ENCODE assay signal across 15 cellular contexts in the genomic region with DNA sequence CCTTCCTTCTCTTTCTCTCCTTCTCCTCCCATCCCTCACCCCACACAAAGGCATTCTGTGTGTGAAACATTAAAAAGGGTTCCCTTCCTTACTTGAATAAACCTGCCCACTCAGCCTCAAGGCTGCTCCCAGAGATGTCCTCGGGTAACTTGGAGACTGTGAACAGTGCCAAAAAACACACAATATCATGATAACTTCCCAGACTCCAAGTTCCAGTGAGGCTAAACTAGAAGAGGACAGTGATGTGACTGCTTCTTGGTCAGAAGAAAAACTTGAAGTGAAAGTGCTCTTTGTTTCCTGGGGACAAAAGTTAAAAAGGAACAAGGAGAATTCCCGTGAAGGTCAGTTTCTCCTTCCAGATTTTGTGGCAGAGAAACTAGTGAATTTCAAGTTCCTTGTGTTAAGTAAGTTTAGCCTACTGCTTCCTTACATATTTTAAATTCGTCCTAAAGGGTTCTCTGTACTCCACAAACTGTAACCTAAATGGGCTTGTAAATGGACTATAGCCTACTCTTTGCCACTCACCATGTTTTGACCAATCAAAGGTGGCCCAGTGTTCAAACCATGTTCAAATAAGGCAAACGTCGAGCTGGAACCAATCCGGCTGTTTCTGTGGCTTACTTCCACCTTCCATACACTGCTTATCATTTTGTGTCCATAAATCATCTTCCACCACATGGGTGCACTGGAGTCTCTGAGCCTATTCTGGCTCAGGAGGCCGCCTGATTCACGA. TPM values are rescaled to one million over a fixed set of nuclear protein-coding genes. Genes with fewer than 3 reads are reported as not detected.
DNase-seq lines count a peak whose midpoint lies in the region; ATAC-seq and TF ChIP-seq lines count a peak whose summit lies in the region.
"Had no signal": no experiment of that assay in that cellular context is flagged by ENCODE, and none has a peak within 500 bp of the region (broad histone marks: within the 10 kb centered on the region; RNA-seq: fewer than 3 reads in every experiment).

No MANE protein-coding gene starts in this region.

- H3K27me3 Mint-ChIP-seq in MCF 10A (ENCODE audit: insufficient read depth, unreplicated experiment) = peaks cover 21% of the 10 kb centered on the region

- no peaks in the 10 kb centered on the region for H3K36me3 Mint-ChIP-seq in MCF 10A (ENCODE audit: insufficient read depth, unreplicated experiment)

- POLR2A ChIA-PET in MCF 10A (lab: Yijun Ruan, JAX) = no interaction called here

- peak overlapping the region; percentile 39 for H2AFZ ChIP-seq in ACC112 (ENCODE audit: low read length, unreplicated experiment)
- H2AFZ ChIP-seq: GM23338 had no signal

- BruUV-seq in MCF 10A (replicated peaks; lab: Mats Ljungman, UMichigan) = no TSS peak

- no peaks in the 10 kb centered on the region for H3K79me2 ChIP-seq in ACC112 (ENCODE audit: control insufficient read depth, insufficient read depth, low read length, unreplicated experiment)

- no peak overlapping the region for H3K27ac ChIP-seq in ACC112 (ENCODE audit: low read depth, low read length)
- H3K27ac ChIP-seq in right lobe of liver = peak overlapping the region; percentile 16 to 37 (median 35)
- H3K27ac ChIP-seq: BLaER1 had no signal

- WGBS in right lobe of liver (ENCODE audit: insufficient coverage, low coverage, low lambda C conversion rate, missing lambda C conversion rate) = 37% methylated on average over 8 of the region's 8 CpGs

- ATAC-seq in right lobe of liver (peak; percentile 60 to 79 (median 73)), HG03378 (IDR thresholded peaks at IDR 0.05; ENCODE audit: unreplicated experiment) (no peak), HG02840 (IDR thresholded peaks at IDR 0.05; ENCODE audit: low FRiP score, unreplicated experiment) (no peak), GM21528 (IDR thresholded peaks at IDR 0.05; ENCODE audit: low FRiP score, unreplicated experiment) (no peak)
- ATAC-seq: GM23338 had no signal

- peaks cover 32% of the 10 kb centered on the region for H3K27me3 ChIP-seq in ACC112 (ENCODE audit: insufficient read depth, low read length)
- H3K27me3 ChIP-seq in right lobe of liver = no peaks in the 10 kb centered on the region
- H3K27me3 ChIP-seq: BLaER1 had no signal

- no peak for TF ChIP-seq POLR2A in right lobe of liver (IDR thresholded peaks at IDR 0.05)

- CTCF ChIA-PET in MCF 10A (lab: Yijun Ruan, JAX) = interaction anchor here (0.6 kb wide), 2 partner anchors 14 to 692 kb away, joined by 3 to 4 read pairs; no protein-coding TSS in a partner anchor

- no peak overlapping the region for H3K4me3 Mint-ChIP-seq in MCF 10A (ENCODE audit: unreplicated experiment)
- H3K4me3 Mint-ChIP-seq: activated T-helper 1 cell treated with anti-CD3 and anti-CD28 coated beads, Interleukin-12 subunit alpha, Interleukin-12 subunit beta, Interleukin-2, Interleukin-4 antibody, amounts not matched to agents 30 ng/mL and 10 ng/mL and 1 ng/mL, durations not matched to agents 14 hours and 24 hours and 36 hours; endodermal cell; GM23338 had no signal

- H3K36me3 ChIP-seq in ACC112 (ENCODE audit: insufficient read depth, low read length) = no peaks in the 10 kb centered on the region
- no peaks in the 10 kb centered on the region for H3K36me3 ChIP-seq in right lobe of liver
- H3K36me3 ChIP-seq: BLaER1 had no signal

- intact Hi-C loops in MCF 10A (cut with micrococcal nuclease) = no loop called here
- intact Hi-C loops in right lobe of liver (cut with DNase I) = no loop called here

- TF ChIP-seq CTCF in MCF 10A (IDR thresholded peaks at IDR 0.05; ENCODE audit: unreplicated experiment) (no peak), right lobe of liver (IDR thresholded peaks at IDR 0.05) (no peak)

- H3K4me3 ChIP-seq in ACC112 (ENCODE audit: low read depth, low read length) = peak overlapping the region; percentile 42
- no peak overlapping the region for H3K4me3 ChIP-seq in right lobe of liver
- H3K4me3 ChIP-seq: BLaER1, GM23338 had no signal

- H3K4me1 Mint-ChIP-seq in MCF 10A (ENCODE audit: insufficient read depth, unreplicated experiment) = peaks cover 6% of the 10 kb centered on the region
- H3K4me1 Mint-ChIP-seq: endodermal cell, GM23338 had no signal

- H3K4me1 ChIP-seq in ACC112 (ENCODE audit: control insufficient read depth, insufficient read depth, low read length, unreplicated experiment) = peaks cover 7% of the 10 kb centered on the region
- no peaks in the 10 kb centered on the region for H3K4me1 ChIP-seq in right lobe of liver

- DNase-seq in NAMALWA (ENCODE audit: low spot score) = peak; percentile 21
- DNase-seq in MCF 10A (ENCODE audit: unreplicated experiment) = peak; percentile 33
- DNase-seq in right lobe of liver = no peak
- DNase-seq in AML-193 (lab: John Stamatoyannopoulos, UW) = no peak
- DNase-seq: endodermal cell; NCI-H2081 treated with DMSO at 0.1 percent for 48 hours; stimulated activated CD4-positive, alpha-beta T cell treated with anti-CD3 and anti-CD28 coated beads, Interleukin-1b, Interleukin-23, amount 100 ng/mL, for 48 hours; T1000 had no signal

- peaks cover 8% of the 10 kb centered on the region for H3K9me3 Mint-ChIP-seq in MCF 10A (ENCODE audit: unreplicated experiment)

- H3K9me3 ChIP-seq in right lobe of liver = no peaks in the 10 kb centered on the region

- no peak overlapping the region for H3K27ac Mint-ChIP-seq in MCF 10A (ENCODE audit: low read depth, unreplicated experiment)
- H3K27ac Mint-ChIP-seq: activated T-helper 1 cell treated with anti-CD3 and anti-CD28 coated beads, Interleukin-12 subunit alpha, Interleukin-12 subunit beta, Interleukin-2, Interleukin-4 antibody, amounts not matched to agents 30 ng/mL and 10 ng/mL and 1 ng/mL, durations not matched to agents 14 hours and 24 hours and 36 hours; endodermal cell; GM23338 had no signal

RNA-seq across cellular contexts. Expression of a gene that starts 20.5 kb away (rescaled TPM):
- total RNA-seq in MCF 10A (2022) (40.4 and 51.0 TPM in 2 replicates), right lobe of liver (10 to 100 TPM in 5 of 6 experiments, 1 to 10 TPM in 1; 6.9 to 19.8 (median 11.5) TPM)

Comparison
In these comparisons a context has a peak if more than half of its experiments do, and no peak if none do; other contexts are left out.
1. DNase-seq: peak in NAMALWA (single experiment) and MCF 10A (single experiment); none in right lobe of liver (0 of 3) and AML-193 (0 of 2).
2. ATAC-seq: peak in right lobe of liver (4 of 4); none in HG03378 (single experiment), HG02840 (single experiment) and GM21528 (single experiment).